15 cellular contexts compared by ENCODE assay signal in genomic region chr3:108806316-108806715, GRCh38. TPM values are rescaled to one million over a fixed set of nuclear protein-coding genes. Genes with fewer than 3 reads are reported as not detected.
DNase-seq lines count a peak whose midpoint lies in the region; ATAC-seq, FAIRE-seq and TF ChIP-seq lines count a peak whose summit lies in the region.
"Had no signal": no experiment of that assay in that cellular context is flagged by ENCODE, and none has a peak within 500 bp of the region (broad histone marks: within the 10 kb centered on the region; RNA-seq: fewer than 3 reads in every experiment).

No MANE protein-coding gene starts in this region.

- peak; percentile 50 for FAIRE-seq in GM12892 (lab: Jason Lieb, UNC)

- no peaks in the 10 kb centered on the region for H3K79me1 ChIP-seq in mesendoderm (ENCODE audit: low read length)

- H3K4me3 ChIP-seq in mesendoderm (ENCODE audit: low read length) (no peak overlapping the region), endodermal cell (ENCODE audit: low read length) (no peak overlapping the region), left lung (no peak overlapping the region)
- H3K4me3 ChIP-seq: esophagus muscularis mucosa, PC-9, prostate gland had no signal

- peak overlapping the region; percentile 86 for H3K27ac Mint-ChIP-seq in T-helper 1 cell treated with Interleukin-12 subunit alpha and Interleukin-12 subunit beta and Interleukin-4 antibody, amounts not matched to agents 30 μg/mL and 1 μg/mL, for 36 hours
- H3K27ac Mint-ChIP-seq in endodermal cell = no peak overlapping the region
- H3K27ac Mint-ChIP-seq: mesothelial cell of epicardium had no signal

- H3K56ac ChIP-seq in mesendoderm (ENCODE audit: low read length) = no peak overlapping the region

- no peak for DNase-seq in GM12892 (ENCODE audit: insufficient read length)
- DNase-seq in mesendoderm = peak; percentile 18
- DNase-seq in endodermal cell = no peak
- DNase-seq in left lung = no peak
- DNase-seq in HCEC 1CT = no peak
- DNase-seq: MV-4-11; PC-9; stimulated activated CD4-positive, alpha-beta T cell treated with anti-CD3 and anti-CD28 coated beads, Interleukin-4, amount 100 ng/mL, for 1 hour; substantia nigra had no signal

- H3K36me3 ChIP-seq in mesendoderm (ENCODE audit: control insufficient read depth, insufficient read depth, low read length) (no peaks in the 10 kb centered on the region), endodermal cell (ENCODE audit: control insufficient read depth, insufficient read depth, low read length) (no peaks in the 10 kb centered on the region), left lung (no peaks in the 10 kb centered on the region)
- H3K36me3 ChIP-seq: esophagus muscularis mucosa, prostate gland had no signal

- H2BK5ac ChIP-seq in mesendoderm (ENCODE audit: low read length) = no peak overlapping the region

- H3K9me3 ChIP-seq in endodermal cell (ENCODE audit: control insufficient read depth, low read length) = no peaks in the 10 kb centered on the region
- H3K9me3 ChIP-seq in left lung = peaks cover 0 to 2% of the 10 kb centered on the region in 2 donors
- H3K9me3 ChIP-seq: esophagus muscularis mucosa, prostate gland had no signal

- TF ChIP-seq POLR2A in GM12892 (IDR thresholded peaks at IDR 0.05; ENCODE audit: low read depth, low read length) = no peak

- no peak overlapping the region for H3K23ac ChIP-seq in mesendoderm (ENCODE audit: low read length)

- H4K8ac ChIP-seq in mesendoderm (ENCODE audit: low read depth, low read length) = no peak overlapping the region

- H2AK5ac ChIP-seq in mesendoderm (ENCODE audit: low read length) = no peak overlapping the region

- H3K36me3 Mint-ChIP-seq in T-helper 1 cell treated with Interleukin-12 subunit alpha and Interleukin-12 subunit beta and Interleukin-4 antibody, amounts not matched to agents 30 μg/mL and 1 μg/mL, for 36 hours (ENCODE audit: low read depth) = peaks cover 4% of the 10 kb centered on the region
- no peaks in the 10 kb centered on the region for H3K36me3 Mint-ChIP-seq in endodermal cell (ENCODE audit: low read depth)
- H3K36me3 Mint-ChIP-seq: mesothelial cell of epicardium had no signal

- H3K18ac ChIP-seq in mesendoderm (ENCODE audit: low read length) = no peak overlapping the region

- H3K4me2 ChIP-seq in mesendoderm (ENCODE audit: low read length) = no peak overlapping the region
- H3K4me2 ChIP-seq: PC-9 had no signal

- no CpG with 5 or more reads among the region's 4 CpGs for WGBS in mesendoderm (ENCODE audit: extremely low coverage, insufficient coverage, low lambda C conversion rate)
- 85 to 90% methylated on average over 2 to 4 of the region's 4 CpGs for WGBS in endodermal cell (ENCODE audit: insufficient coverage in 1 of 2, insufficient read length in 1 of 2), 2 experiments

- H3K9me3 Mint-ChIP-seq in T-helper 1 cell treated with Interleukin-12 subunit alpha and Interleukin-12 subunit beta and Interleukin-4 antibody, amounts not matched to agents 30 μg/mL and 1 μg/mL, for 36 hours = peaks cover 13% of the 10 kb centered on the region
- no peaks in the 10 kb centered on the region for H3K9me3 Mint-ChIP-seq in endodermal cell

- no peaks in the 10 kb centered on the region for H3K27me3 ChIP-seq in mesendoderm (ENCODE audit: insufficient read depth, low read length, poor library complexity)
- H3K27me3 ChIP-seq in endodermal cell (ENCODE audit: control insufficient read depth, insufficient read depth, low read length, poor library complexity, severe bottlenecking) = no peaks in the 10 kb centered on the region
- no peaks in the 10 kb centered on the region for H3K27me3 ChIP-seq in left lung
- H3K27me3 ChIP-seq: esophagus muscularis mucosa had no signal

- TF ChIP-seq CTCF in endodermal cell (conservative IDR thresholded peaks at IDR 0.05) = no peak
- no peak for TF ChIP-seq CTCF in left lung (IDR thresholded peaks at IDR 0.05)

- H2BK120ac ChIP-seq in mesendoderm (ENCODE audit: low read depth, low read length) = no peak overlapping the region

- H3K4me1 ChIP-seq in mesendoderm (ENCODE audit: control insufficient read depth, low read depth, low read length) (no peaks in the 10 kb centered on the region), endodermal cell (ENCODE audit: control insufficient read depth, insufficient read depth, low read length) (no peaks in the 10 kb centered on the region), left lung (no peaks in the 10 kb centered on the region)
- H3K4me1 ChIP-seq: esophagus muscularis mucosa, prostate gland had no signal

- ATAC-seq in GM21390 (IDR thresholded peaks at IDR 0.05; ENCODE audit: unreplicated experiment) (peak; percentile 85), left lung (no peak)

- no peak overlapping the region for H3K4ac ChIP-seq in mesendoderm (ENCODE audit: low read depth, low read length)

- no peak overlapping the region for H3K4me3 Mint-ChIP-seq in T-helper 1 cell treated with Interleukin-12 subunit alpha and Interleukin-12 subunit beta and Interleukin-4 antibody, amounts not matched to agents 30 μg/mL and 1 μg/mL, for 36 hours
- no peak overlapping the region for H3K4me3 Mint-ChIP-seq in endodermal cell
- H3K4me3 Mint-ChIP-seq: mesothelial cell of epicardium had no signal

- peaks cover 15% of the 10 kb centered on the region for H3K4me1 Mint-ChIP-seq in T-helper 1 cell treated with Interleukin-12 subunit alpha and Interleukin-12 subunit beta and Interleukin-4 antibody, amounts not matched to agents 30 μg/mL and 1 μg/mL, for 36 hours (ENCODE audit: low read depth)
- no peaks in the 10 kb centered on the region for H3K4me1 Mint-ChIP-seq in endodermal cell
- H3K4me1 Mint-ChIP-seq: mesothelial cell of epicardium had no signal

- intact Hi-C loops in left lung (cut with DNase I) = no loop called here

- no peak overlapping the region for H3K27ac ChIP-seq in mesendoderm (ENCODE audit: low read depth, low read length)
- no peak overlapping the region for H3K27ac ChIP-seq in endodermal cell (ENCODE audit: low read depth, low read length)
- H3K27ac ChIP-seq in left lung = no peak overlapping the region
- H3K27ac ChIP-seq: esophagus muscularis mucosa, PC-9, prostate gland had no signal

- H3K79me2 ChIP-seq in mesendoderm (ENCODE audit: control insufficient read depth, insufficient read depth, low read length) = no peaks in the 10 kb centered on the region

- no peaks in the 10 kb centered on the region for H3K27me3 Mint-ChIP-seq in T-helper 1 cell treated with Interleukin-12 subunit alpha and Interleukin-12 subunit beta and Interleukin-4 antibody, amounts not matched to agents 30 μg/mL and 1 μg/mL, for 36 hours (ENCODE audit: low read depth)
- H3K27me3 Mint-ChIP-seq in endodermal cell (ENCODE audit: insufficient read depth) = no peaks in the 10 kb centered on the region

- H3K9ac ChIP-seq in mesendoderm (ENCODE audit: low read length) (no peak overlapping the region), endodermal cell (ENCODE audit: extremely low read depth, low read length, poor library complexity, severe bottlenecking) (no peak overlapping the region)

- no peak overlapping the region for H2BK15ac ChIP-seq in mesendoderm (replicated peaks; ENCODE audit: low read depth)

- no peak overlapping the region for H4K5ac ChIP-seq in mesendoderm (ENCODE audit: low read length)

RNA-seq across cellular contexts. Expression of gene TRAT1, which starts 16.3 kb away (rescaled TPM):
- polyA plus RNA-seq in GM12892 (2012; ENCODE audit: missing spikeins) = 2.7 TPM
- not detected for polyA plus RNA-seq in mesendoderm (2013, experiment 1 of 2)
- not detected for polyA plus RNA-seq in mesendoderm (2013, experiment 2 of 2)
- total RNA-seq in endodermal cell (not detected), left lung (1 to 10 TPM in 1 of 2 donors, under 1 TPM in 1; 0.55 to 1.4 TPM)
- polyA plus RNA-seq in endodermal cell (2013, experiment 1 of 2) = not detected
- not detected for polyA plus RNA-seq in endodermal cell (2013, experiment 2 of 2)
- total RNA-seq: mesothelial cell of epicardium, PC-9, prostate gland had no signal

RNA-seq across cellular contexts. Expression of gene RETNLB, which starts 49.1 kb away (rescaled TPM):
- polyA plus RNA-seq in GM12892 (2012; ENCODE audit: missing spikeins) = not detected
- polyA plus RNA-seq in mesendoderm (2013, experiment 1 of 2) = not detected
- not detected for polyA plus RNA-seq in mesendoderm (2013, experiment 2 of 2)
- not detected for total RNA-seq in endodermal cell
- polyA plus RNA-seq in endodermal cell (2013, experiment 1 of 2) = not detected
- polyA plus RNA-seq in endodermal cell (2013, experiment 2 of 2) = not detected
- total RNA-seq in left lung = not detected
- total RNA-seq: esophagus muscularis mucosa; mesothelial cell of epicardium; PC-9; prostate gland; T-helper 1 cell treated with Interleukin-12 subunit alpha and Interleukin-12 subunit beta and Interleukin-4 antibody, amounts not matched to agents 30 ng/mL and 1 ng/mL, for 36 hours had no signal
